ENCODE assay signal across 3 cellular contexts in genomic region chr1:225520587-225521227, GRCh38.
TF ChIP-seq lines count a peak whose summit lies in the region.

No MANE protein-coding gene starts in this region.

TF ChIP-seq in GM23338, 12 proteins besides CTCF, POLR2A, EP300 and RAD21 (continues in another document):
- TF ChIP-seq JUNB (IDR thresholded peaks at IDR 0.05; ENCODE audit: unreplicated experiment): no peak
- TF ChIP-seq ZNF462 (CRISPR knock-in tag; IDR thresholded peaks at IDR 0.05): no peak

TF ChIP-seq in IMR-90, 13 proteins besides CTCF, POLR2A, EP300 and RAD21:
- no peak for TF ChIP-seq MXI1 (IDR thresholded peaks at IDR 0.05; ENCODE audit: borderline replicate concordance, low read depth, low read length)
- TF ChIP-seq CEBPB (IDR thresholded peaks at IDR 0.05; ENCODE audit: low read depth, low read length): peak; percentile 80
TF ChIP-seq in IMR-90: peak in this region for 1.

TF ChIP-seq in H1, 55 proteins besides CTCF, POLR2A, EP300 and RAD21:
- TF ChIP-seq CEBPB (IDR thresholded peaks at IDR 0.05; ENCODE audit: low read depth, low read length) (peak; percentile 91), JUND (IDR thresholded peaks at IDR 0.05; ENCODE audit: low read length) (peak; percentile 49; the same call in 1 of the 2 replicates), ATF3 (IDR thresholded peaks at IDR 0.05; ENCODE audit: insufficient read depth, low read depth, low read length) (peak; percentile 48; the same call in 1 of the 2 replicates), TAF7 (optimal IDR thresholded peaks at IDR 0.05; ENCODE audit: borderline replicate concordance, low read depth, low read length) (no peak), E2F6 (IDR thresholded peaks at IDR 0.05) (no peak), KDM4A (IDR thresholded peaks at IDR 0.05; ENCODE audit: low read depth, low read length, severe bottlenecking) (no peak)
